16 cellular contexts compared by ENCODE assay signal in the genomic region with DNA sequence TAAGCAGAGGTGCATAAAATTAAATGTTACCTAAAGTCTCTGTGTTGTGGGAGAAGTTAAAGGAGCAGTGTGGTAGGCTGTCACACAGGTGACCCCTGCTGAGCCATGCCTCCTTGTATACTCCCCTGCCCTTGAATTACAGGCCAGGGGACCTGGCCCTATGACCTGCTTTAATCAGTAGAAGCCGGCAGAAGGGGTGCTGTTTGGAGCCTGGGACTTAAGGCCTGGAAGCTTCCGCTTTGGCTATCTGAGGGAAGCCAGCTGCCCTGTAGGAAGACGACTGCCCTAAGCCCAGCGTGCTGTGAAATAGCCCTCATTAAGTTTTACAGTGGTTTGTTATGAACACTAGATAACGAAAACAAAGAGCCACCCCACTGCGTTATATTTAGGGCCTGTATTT. TPM values are rescaled to one million over a fixed set of nuclear protein-coding genes. Genes with fewer than 3 reads are reported as not detected.
A peak's percentile ranks its signal among the peaks of the same experiment; 100 is the strongest.
DNase-seq lines count a peak whose midpoint lies in the region; ATAC-seq, FAIRE-seq and TF ChIP-seq lines count a peak whose summit lies in the region.
"Had no signal": no experiment of that assay in that cellular context is flagged by ENCODE, and none has a peak within 500 bp of the region (broad histone marks: within the 10 kb centered on the region; RNA-seq: fewer than 3 reads in every experiment).

No MANE protein-coding gene starts in this region.

- BruUV-seq in K562 (replicated peaks; lab: Mats Ljungman, UMichigan), result no TSS peak

- H3K27me3 ChIP-seq in K562 (ENCODE audit: control insufficient read depth in 2 of 2, insufficient read depth in 2 of 2, low read length in 2 of 2) (peaks cover 11 to 30% of the 10 kb centered on the region in 2 experiments), left lung (no peaks in the 10 kb centered on the region), skeletal muscle satellite cell (ENCODE audit: control insufficient read depth, insufficient read depth, low read length) (no peaks in the 10 kb centered on the region), osteoblast (ENCODE audit: insufficient read depth, low read length) (peaks cover 5% of the 10 kb centered on the region)
- H3K27me3 ChIP-seq: ascending aorta had no signal

- in situ Hi-C loops in K562 (cut with MboI), result no loop called here

- H2AFZ ChIP-seq in K562 (ENCODE audit: low read depth, low read length), result no peak overlapping the region
- H2AFZ ChIP-seq in osteoblast (ENCODE audit: low read length), result no peak overlapping the region
- H2AFZ ChIP-seq: parathyroid adenoma had no signal

- DNase-seq in NCI-H146 (lab: John Stamatoyannopoulos, UW) (peak; percentile 32), K562 (ENCODE audit: extremely low read depth in 1 of 4, low spot score in 3 of 4) (peak in 1 of 4 experiments; percentile 19), left lung (no peak), osteoblast (ENCODE audit: insufficient read length, low spot score, missing footprints) (no peak), HuH-7 (ENCODE audit: low spot score) (no peak)
- DNase-seq: activated CD4-positive, alpha-beta T cell treated with anti-CD3 and anti-CD28 coated beads, Interleukin-2, amount 50 U/mL, for 1 hour; NCI-H187; stimulated activated CD4-positive, alpha-beta T cell treated with anti-CD3 and anti-CD28 coated beads, Interleukin-4, amount 100 ng/mL, for 4 hours; stimulated activated naive CD4-positive, alpha-beta T cell had no signal

- H3K9ac ChIP-seq in K562 (ENCODE audit: insufficient read depth in 1 of 2, low read depth in 2 of 2, low read length in 2 of 2) (no peak overlapping the region), skeletal muscle satellite cell (ENCODE audit: low read depth, low read length) (peak overlapping the region; percentile 22)
- H3K9ac ChIP-seq: parathyroid adenoma had no signal

- peaks cover 0 to 5% of the 10 kb centered on the region in 2 experiments; a peak in 4 of 5 replicates for H3K4me1 ChIP-seq in K562 (replicated peaks in 1 of 2; ENCODE audit: control insufficient read depth in 2 of 2, insufficient read depth in 2 of 2, low read length in 2 of 2)
- H3K4me1 ChIP-seq in left lung, result no peaks in the 10 kb centered on the region
- H3K4me1 ChIP-seq in skeletal muscle satellite cell (ENCODE audit: control insufficient read depth, insufficient read depth, low read length), result peaks cover 11% of the 10 kb centered on the region
- peaks cover 5% of the 10 kb centered on the region for H3K4me1 ChIP-seq in osteoblast (ENCODE audit: insufficient read depth, low read length)
- H3K4me1 ChIP-seq: ascending aorta, parathyroid adenoma had no signal

- no peak for TF ChIP-seq POLR2A in K562 (conservative IDR thresholded peaks at IDR 0.05)

- CTCF ChIA-PET in K562 (lab: Yijun Ruan, JAX; ENCODE audit: low intra/inter-chr PET ratio), result no interaction called here

- POLR2A ChIA-PET in K562 (lab: Yijun Ruan, JAX), result interaction anchor here (0.6 kb wide), 1 partner anchor 26 kb away, joined by 3 read pairs; no protein-coding TSS in a partner anchor

- H4K20me1 ChIP-seq in K562 (replicated peaks; ENCODE audit: control insufficient read depth, insufficient read depth, low read length) (no peaks in the 10 kb centered on the region), osteoblast (ENCODE audit: insufficient read depth, low read length) (no peaks in the 10 kb centered on the region)

- no peak for TF ChIP-seq EP300 in K562 (IDR thresholded peaks at IDR 0.05; ENCODE audit: low read length)

- H3K9me1 ChIP-seq in K562 (ENCODE audit: control insufficient read depth, insufficient read depth, low read length), result no peaks in the 10 kb centered on the region

- TF ChIP-seq CTCF in K562 (IDR thresholded peaks at IDR 0.05 in 2 of 3, conservative IDR thresholded peaks at IDR 0.05 in 1 of 3; ENCODE audit: insufficient read depth in 2 of 3, low read depth in 1 of 3, low read length in 3 of 3) (no peak), left lung (IDR thresholded peaks at IDR 0.05) (no peak), osteoblast (IDR thresholded peaks at IDR 0.05; ENCODE audit: extremely low read depth, low read depth, low read length) (no peak)

- H3K36me3 ChIP-seq in K562 (ENCODE audit: control insufficient read depth, insufficient read depth, low read length) (no peaks in the 10 kb centered on the region), left lung (no peaks in the 10 kb centered on the region), skeletal muscle satellite cell (ENCODE audit: insufficient read depth, low read length) (no peaks in the 10 kb centered on the region), osteoblast (ENCODE audit: insufficient read depth, low read length) (no peaks in the 10 kb centered on the region)
- H3K36me3 ChIP-seq: ascending aorta had no signal

- intact Hi-C loops in K562 (cut with micrococcal nuclease) (no loop called here), left lung (cut with DNase I) (no loop called here)

- no peak for FAIRE-seq in K562 (lab: Jason Lieb, UNC)
- FAIRE-seq: frontal cortex had no signal

- H3K79me2 ChIP-seq in K562 (ENCODE audit: control insufficient read depth, insufficient read depth, low read length), result no peaks in the 10 kb centered on the region
- H3K79me2 ChIP-seq in osteoblast (ENCODE audit: insufficient read depth, low read length), result no peaks in the 10 kb centered on the region
- H3K79me2 ChIP-seq: parathyroid adenoma had no signal

- H3K4me2 ChIP-seq in K562 (ENCODE audit: insufficient read depth, low read length) (no peak overlapping the region; the same call in 1 of the 2 replicates), skeletal muscle satellite cell (ENCODE audit: low read length) (peak overlapping the region; percentile 7), osteoblast (ENCODE audit: insufficient read depth, low read length) (no peak overlapping the region)

- H3K9me3 ChIP-seq in K562 (replicated peaks; ENCODE audit: control insufficient read depth, insufficient read depth, low read depth, low read length) (no peaks in the 10 kb centered on the region), left lung (no peaks in the 10 kb centered on the region), skeletal muscle satellite cell (replicated peaks; ENCODE audit: low read length) (no peaks in the 10 kb centered on the region), osteoblast (ENCODE audit: low read depth, low read length) (no peaks in the 10 kb centered on the region)
- H3K9me3 ChIP-seq: ascending aorta had no signal

- H3K4me3 ChIP-seq in K562 (no peak overlapping the region), left lung (no peak overlapping the region), skeletal muscle satellite cell (ENCODE audit: low read length) (no peak overlapping the region), osteoblast (ENCODE audit: insufficient read depth, low read length) (no peak overlapping the region)
- H3K4me3 ChIP-seq: ascending aorta had no signal

- ATAC-seq in K562 (peak; percentile 73), left lung (peak; percentile 39), HG03565 (IDR thresholded peaks at IDR 0.05; ENCODE audit: unreplicated experiment) (no peak)

- no peak for TF ChIP-seq RAD21 in K562 (CRISPR knock-in tag; conservative IDR thresholded peaks at IDR 0.05 in 1 of 2, IDR thresholded peaks at IDR 0.05 in 1 of 2)

- 2% methylated on average over 6 of the region's 6 CpGs for WGBS in K562 (ENCODE audit: insufficient coverage, low coverage, missing lambda C conversion rate)

- H3K27ac ChIP-seq in K562 (ENCODE audit: extremely low read depth, low read depth, low read length) (no peak overlapping the region), left lung (peak overlapping the region in 1 of 2 donors; percentile 39), osteoblast (ENCODE audit: low read depth, low read length) (no peak overlapping the region)
- H3K27ac ChIP-seq: ascending aorta, parathyroid adenoma had no signal

TF ChIP-seq in K562, 482 proteins besides CTCF, POLR2A, EP300 and RAD21 (continues in another document):
- TF ChIP-seq, protein P1, sequence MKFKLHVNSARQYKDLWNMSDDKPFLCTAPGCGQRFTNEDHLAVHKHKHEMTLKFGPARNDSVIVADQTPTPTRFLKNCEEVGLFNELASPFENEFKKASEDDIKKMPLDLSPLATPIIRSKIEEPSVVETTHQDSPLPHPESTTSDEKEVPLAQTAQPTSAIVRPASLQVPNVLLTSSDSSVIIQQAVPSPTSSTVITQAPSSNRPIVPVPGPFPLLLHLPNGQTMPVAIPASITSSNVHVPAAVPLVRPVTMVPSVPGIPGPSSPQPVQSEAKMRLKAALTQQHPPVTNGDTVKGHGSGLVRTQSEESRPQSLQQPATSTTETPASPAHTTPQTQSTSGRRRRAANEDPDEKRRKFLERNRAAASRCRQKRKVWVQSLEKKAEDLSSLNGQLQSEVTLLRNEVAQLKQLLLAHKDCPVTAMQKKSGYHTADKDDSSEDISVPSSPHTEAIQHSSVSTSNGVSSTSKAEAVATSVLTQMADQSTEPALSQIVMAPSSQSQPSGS (CRISPR knock-in tag; IDR thresholded peaks at IDR 0.05), result no peak
- TF ChIP-seq ZNF24 (IDR thresholded peaks at IDR 0.05), result no peak
- no peak for TF ChIP-seq RBM22 (IDR thresholded peaks at IDR 0.05; ENCODE audit: low read depth, low read length, poor library complexity, severe bottlenecking)

RNA-seq across cellular contexts. Expression of a gene that starts 34.1 kb away (rescaled TPM):
- not detected in 2 replicates for total RNA-seq in K562 (2011; cell fraction: chromatin; rRNA removed; ENCODE audit: low replicate concordance)
- not detected in 2 replicates for total RNA-seq in K562 (2011; cell fraction: nucleolus; rRNA removed)
- total RNA-seq in K562 (2011; cell fraction: nucleoplasm; rRNA removed), result not detected in 2 replicates
- total RNA-seq in K562 (2014; rRNA removed), result not detected in 2 replicates
- not detected in 2 replicates for total RNA-seq in K562 (2014; rRNA removed; fragmentation: Illumina TruSeq; extraction: Trizol)
- total RNA-seq in K562 (2015; rRNA removed; fragmentation: Illumina TruSeq; extraction: Trizol), result not detected in 2 replicates
- not detected in 2 replicates for total RNA-seq in K562 (2021)
- polyA plus RNA-seq in K562 (2011; rRNA removed), result not detected in 2 replicates
- polyA plus RNA-seq in K562 (2011; cell fraction: cytosol; rRNA removed), result not detected in 2 replicates
- not detected in 2 replicates for polyA plus RNA-seq in K562 (2011; cell fraction: nucleus; rRNA removed)
- not detected in 2 replicates for polyA plus RNA-seq in K562 (2012)
- polyA plus RNA-seq in K562 (2014; fragmentation: Illumina TruSeq; extraction: Trizol), result not detected in 2 replicates
- not detected for polyA plus RNA-seq in K562 (2014; fragmentation: Nextera tagmentation; extraction: Ambion mirVana)
- polyA plus RNA-seq in K562 (2014; rRNA removed), result not detected in 2 replicates
- polyA minus RNA-seq in K562 (2011; rRNA and poly(A)+ RNA removed), result not detected in 2 replicates
- polyA minus RNA-seq in K562 (2011; cell fraction: cytosol; rRNA and poly(A)+ RNA removed), result not detected in 2 replicates
- not detected in 2 replicates for polyA minus RNA-seq in K562 (2011; cell fraction: nucleus; rRNA and poly(A)+ RNA removed)
- under 1 TPM in 1 of 2 donors, not detected in 1; 0.44 TPM for total RNA-seq in left lung
- not detected in 2 replicates for total RNA-seq in skeletal muscle satellite cell (2012; rRNA removed)
- total RNA-seq in osteoblast, result not detected in 2 replicates
- total RNA-seq: ascending aorta, frontal cortex, kidney epithelial cell had no signal
- polyA plus RNA-seq: CD14-positive monocyte had no signal
